ENCODE assay signal across 15 cellular contexts in the genomic region with DNA sequence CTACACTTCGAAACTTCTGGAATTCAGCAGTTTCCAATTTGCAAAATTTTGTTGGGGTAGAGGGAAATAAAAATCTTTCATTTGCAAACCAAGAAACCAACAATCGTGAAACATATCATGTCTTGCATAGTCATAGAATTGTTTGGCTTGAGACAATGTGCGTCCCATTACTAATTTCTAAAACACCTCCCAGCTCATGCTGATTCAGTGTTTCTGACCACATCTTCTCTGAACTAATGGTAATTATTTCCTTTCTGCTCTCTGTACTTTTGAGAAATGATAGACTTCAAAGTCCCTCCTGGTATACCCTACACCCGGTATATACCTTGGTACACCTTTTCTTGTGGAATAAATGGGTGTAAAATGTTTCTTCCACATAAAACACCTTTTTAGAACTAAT.
DNase-seq lines count a peak whose midpoint lies in the region; ATAC-seq lines count a peak whose summit lies in the region.
"Had no signal": no experiment of that assay in that cellular context is flagged by ENCODE, and none has a peak within 500 bp of the region (broad histone marks: within the 10 kb centered on the region; RNA-seq: fewer than 3 reads in every experiment).

No MANE protein-coding gene starts in this region.

- no peaks in the 10 kb centered on the region for H3K36me3 ChIP-seq in ACC112 (ENCODE audit: insufficient read depth, low read length)
- peaks cover 19% of the 10 kb centered on the region for H3K36me3 ChIP-seq in SK-N-MC (ENCODE audit: insufficient read depth, low read length)

- DNase-seq in GM04504 (ENCODE audit: low read depth), result peak; percentile 32
- DNase-seq in SK-N-MC (ENCODE audit: low read depth, low spot score), result no peak
- peak; percentile 51 for DNase-seq in fibroblast of peridontal ligament (ENCODE audit: extremely low read depth)
- DNase-seq in stimulated activated CD4-positive, alpha-beta T cell treated with anti-CD3 and anti-CD28 coated beads, Interleukin-15, amount 100 ng/mL, for 24 hours, result no peak
- no peak for DNase-seq in foreskin melanocyte
- no peak for DNase-seq in AML-193 (lab: John Stamatoyannopoulos, UW)
- DNase-seq: BE2C; DMS153; H7; KBM-7; NCI-H146; NCI-H524 treated with DMSO at 0.1 percent for 48 hours; stimulated activated CD4-positive, alpha-beta T cell treated with anti-CD3 and anti-CD28 coated beads, Interleukin-4, amount 100 ng/mL, for 4 hours had no signal

- H3K9ac ChIP-seq in SK-N-MC (ENCODE audit: insufficient read length), result peak overlapping the region; percentile 61

- H3K27ac ChIP-seq in ACC112 (ENCODE audit: low read depth, low read length) (peak overlapping the region; percentile 23; the same call in 1 of the 2 replicates), SK-N-MC (peak overlapping the region; percentile 99)

- H3K4me1 ChIP-seq in ACC112 (ENCODE audit: control insufficient read depth, insufficient read depth, low read length, unreplicated experiment), result peaks cover 28% of the 10 kb centered on the region
- H3K4me1 ChIP-seq: BE2C had no signal

- ATAC-seq in HG03442 (IDR thresholded peaks at IDR 0.05; ENCODE audit: unreplicated experiment), result no peak

- no peaks in the 10 kb centered on the region for H3K79me2 ChIP-seq in ACC112 (ENCODE audit: control insufficient read depth, insufficient read depth, low read length, unreplicated experiment)

- no peak overlapping the region for H2AFZ ChIP-seq in ACC112 (ENCODE audit: low read length, unreplicated experiment)

- no peaks in the 10 kb centered on the region for H3K27me3 ChIP-seq in ACC112 (ENCODE audit: insufficient read depth, low read length)
- H3K27me3 ChIP-seq: BE2C had no signal

- no peaks in the 10 kb centered on the region for H3K9me3 ChIP-seq in SK-N-MC (ENCODE audit: low read depth, low read length)
- H3K9me3 ChIP-seq: BE2C had no signal

- H3K4me3 ChIP-seq in ACC112 (ENCODE audit: low read depth, low read length) (no peak overlapping the region), SK-N-MC (peak overlapping the region; percentile 5; the same call in 1 of the 2 replicates)

Comparison
In these comparisons a context has a peak if more than half of its experiments do, and no peak if none do; other contexts are left out.
1. DNase-seq: peak in GM04504 (single experiment) and fibroblast of peridontal ligament (single experiment); none in SK-N-MC (single experiment), stimulated activated CD4-positive, alpha-beta T cell treated with anti-CD3 and anti-CD28 coated beads, Interleukin-15, amount 100 ng/mL, for 24 hours (single experiment), foreskin melanocyte (single experiment) and AML-193 (0 of 2).